Comparison of ENCODE assay signal across 16 cellular contexts in genomic region chr19:55594996-55595530, GRCh38. TPM values are rescaled to one million over a fixed set of nuclear protein-coding genes. Genes with fewer than 3 reads are reported as not detected.
DNase-seq lines count a peak whose midpoint lies in the region; ATAC-seq, FAIRE-seq and TF ChIP-seq lines count a peak whose summit lies in the region.
"Had no signal": no experiment of that assay in that cellular context is flagged by ENCODE, and none has a peak within 500 bp of the region (broad histone marks: within the 10 kb centered on the region; RNA-seq: fewer than 3 reads in every experiment).

No MANE protein-coding gene starts in this region.

- H3K9ac ChIP-seq in astrocyte (ENCODE audit: low read length), result no peak overlapping the region

- H3K4me2 ChIP-seq in astrocyte (ENCODE audit: low read length), result no peak overlapping the region
- H3K4me2 ChIP-seq: PC-9 had no signal

- H3K4me1 ChIP-seq in left ventricle myocardium inferior (peaks cover 11% of the 10 kb centered on the region), astrocyte (ENCODE audit: insufficient read depth, low read length) (no peaks in the 10 kb centered on the region)

- H3K27me3 Mint-ChIP-seq in astrocyte (ENCODE audit: low read depth, unreplicated experiment) (no peaks in the 10 kb centered on the region), nephron (ENCODE audit: low read depth) (no peaks in the 10 kb centered on the region), natural killer cell (ENCODE audit: low read depth in 2 of 2) (peaks cover 0 to 3% of the 10 kb centered on the region in 2 donors)

- no peaks in the 10 kb centered on the region for H4K20me1 ChIP-seq in astrocyte (ENCODE audit: insufficient read depth, low read length)

- FAIRE-seq in astrocyte (lab: Jason Lieb, UNC), result no peak
- FAIRE-seq: HepG2 had no signal

- H3K36me3 ChIP-seq in left ventricle myocardium inferior, result peaks cover 47% of the 10 kb centered on the region
- H3K36me3 ChIP-seq in astrocyte (ENCODE audit: insufficient read depth, low read length), result peaks cover 19% of the 10 kb centered on the region

- no peak overlapping the region for H3K27ac Mint-ChIP-seq in astrocyte (ENCODE audit: unreplicated experiment)
- H3K27ac Mint-ChIP-seq in nephron, result peak overlapping the region in 2 of 3 experiments; percentile 6 to 12
- no peak overlapping the region for H3K27ac Mint-ChIP-seq in natural killer cell

- intact Hi-C loops in left ventricle myocardium inferior (cut with micrococcal nuclease) (no loop called here), left ventricle myocardium superior (cut with micrococcal nuclease) (no loop called here), natural killer cell (cut with micrococcal nuclease) (no loop called here)

- TF ChIP-seq CTCF in left ventricle myocardium inferior (IDR thresholded peaks at IDR 0.05; ENCODE audit: borderline replicate concordance) (no peak), astrocyte (IDR thresholded peaks at IDR 0.05; ENCODE audit: insufficient read depth, low read depth, low read length) (no peak), nephron (IDR thresholded peaks at IDR 0.05; ENCODE audit: unreplicated experiment in 3 of 3) (no peak), natural killer cell (IDR thresholded peaks at IDR 0.05) (no peak)

- ATAC-seq in left ventricle myocardium superior (no peak), natural killer cell (no peak), GM19351 (IDR thresholded peaks at IDR 0.05; ENCODE audit: unreplicated experiment) (no peak)
- ATAC-seq: HepG2 had no signal

- H3K27me3 ChIP-seq in left ventricle myocardium inferior (ENCODE audit: low read depth) (no peaks in the 10 kb centered on the region), astrocyte (ENCODE audit: insufficient read depth, low read length) (no peaks in the 10 kb centered on the region)
- H3K27me3 ChIP-seq: MG63 had no signal

- no peak overlapping the region for H2AFZ ChIP-seq in astrocyte (ENCODE audit: low read depth, low read length)
- H2AFZ ChIP-seq: PC-9 had no signal

- H3K9me3 ChIP-seq in left ventricle myocardium inferior (replicated peaks) (no peaks in the 10 kb centered on the region), astrocyte (ENCODE audit: insufficient read depth, low read depth, low read length) (no peaks in the 10 kb centered on the region)
- H3K9me3 ChIP-seq: MG63 had no signal

- peak overlapping the region; percentile 12 for H3K27ac ChIP-seq in left ventricle myocardium inferior (replicated peaks)
- no peak overlapping the region for H3K27ac ChIP-seq in astrocyte (ENCODE audit: low read depth, low read length)
- H3K27ac ChIP-seq: PC-9 had no signal

- H3K4me3 Mint-ChIP-seq in astrocyte (ENCODE audit: unreplicated experiment) (peak overlapping the region; percentile 3), nephron (peak overlapping the region in 1 of 3 experiments; percentile 11), natural killer cell (no peak overlapping the region)
- H3K4me3 Mint-ChIP-seq: CD14-positive monocyte had no signal

- peaks cover 23% of the 10 kb centered on the region for H3K36me3 Mint-ChIP-seq in astrocyte (ENCODE audit: low read depth, unreplicated experiment)
- peaks cover 53% of the 10 kb centered on the region for H3K36me3 Mint-ChIP-seq in nephron (ENCODE audit: low read depth)
- H3K36me3 Mint-ChIP-seq in natural killer cell, result no peaks in the 10 kb centered on the region

- H3K79me2 ChIP-seq in astrocyte (ENCODE audit: insufficient read depth, low read length), result peaks cover 6% of the 10 kb centered on the region

- H3K4me1 Mint-ChIP-seq in astrocyte (ENCODE audit: low read depth, unreplicated experiment), result peaks cover 4% of the 10 kb centered on the region
- H3K4me1 Mint-ChIP-seq in nephron, result peaks cover 12% of the 10 kb centered on the region
- H3K4me1 Mint-ChIP-seq in natural killer cell, result peaks cover 7 to 12% of the 10 kb centered on the region in 2 donors

- H3K4me3 ChIP-seq in left ventricle myocardium inferior (no peak overlapping the region), astrocyte (ENCODE audit: insufficient read depth, low read depth, low read length) (no peak overlapping the region)
- H3K4me3 ChIP-seq: MG63, PC-9 had no signal

- H3K9me3 Mint-ChIP-seq in astrocyte (ENCODE audit: unreplicated experiment) (peaks cover 6% of the 10 kb centered on the region), nephron (no peaks in the 10 kb centered on the region), natural killer cell (no peaks in the 10 kb centered on the region)

- DNase-seq in left ventricle myocardium inferior (no peak), left ventricle myocardium superior (no peak), astrocyte (ENCODE audit: low read depth) (no peak), natural killer cell (no peak), Ammon's horn (ENCODE audit: low spot score) (no peak)
- DNase-seq: COR-L47, DMS153, H7, MG63, NCI-H1092 treated with DMSO at 0.1 percent for 48 hours, NCI-H524 had no signal

RNA-seq across cellular contexts. Expression of gene FIZ1, which starts 4.3 kb away (rescaled TPM):
- total RNA-seq in left ventricle myocardium inferior (16.0 TPM), left ventricle myocardium superior (16.3 TPM), astrocyte (14.2 and 14.5 TPM in 2 replicates), natural killer cell (10 to 100 TPM in 2 of 3 donors, 1 to 10 TPM in 1; 8.5 to 18.2 (median 10.3) TPM)

RNA-seq across cellular contexts. Expression of gene ZNF524, which starts 5.0 kb away (rescaled TPM):
- total RNA-seq in left ventricle myocardium inferior, result 15.6 TPM
- 17.0 TPM for total RNA-seq in left ventricle myocardium superior
- total RNA-seq in astrocyte, result 6.0 and 6.3 TPM in 2 replicates
- 10 to 100 TPM in 2 of 3 donors, 1 to 10 TPM in 1; 9.2 to 12.6 (median 12.5) TPM for total RNA-seq in natural killer cell

RNA-seq across cellular contexts. Expression of gene ZNF865, which starts 10.4 kb away (rescaled TPM):
- total RNA-seq in left ventricle myocardium inferior (17.0 TPM), left ventricle myocardium superior (21.8 TPM), astrocyte (15.0 and 15.3 TPM in 2 replicates), natural killer cell (10 to 100 TPM; 18.5 to 22.1 (median 20.9) TPM)

RNA-seq across cellular contexts. Expression of gene ZNF579, which starts 14.4 kb away (rescaled TPM):
- total RNA-seq in left ventricle myocardium inferior, result 11.5 TPM
- total RNA-seq in left ventricle myocardium superior, result 14.7 TPM
- total RNA-seq in astrocyte, result 50.2 and 58.0 TPM in 2 replicates
- 10 to 100 TPM in 1 of 3 donors, 1 to 10 TPM in 2; 8.3 to 11.2 (median 9.5) TPM for total RNA-seq in natural killer cell

RNA-seq across cellular contexts. Expression of gene ZNF784, which starts 29.3 kb away (rescaled TPM):
- total RNA-seq in left ventricle myocardium inferior (13.2 TPM), left ventricle myocardium superior (13.4 TPM), astrocyte (5.0 and 5.3 TPM in 2 replicates), natural killer cell (1 to 10 TPM; 6.4 to 7.9 (median 7.1) TPM)

Comparison
In these comparisons a context has a peak if more than half of its experiments do, and no peak if none do; other contexts are left out.
1. H3K27ac Mint-ChIP-seq: peak in nephron (2 of 3); none in astrocyte (single experiment) and natural killer cell (0 of 2).